In the genomic region with DNA sequence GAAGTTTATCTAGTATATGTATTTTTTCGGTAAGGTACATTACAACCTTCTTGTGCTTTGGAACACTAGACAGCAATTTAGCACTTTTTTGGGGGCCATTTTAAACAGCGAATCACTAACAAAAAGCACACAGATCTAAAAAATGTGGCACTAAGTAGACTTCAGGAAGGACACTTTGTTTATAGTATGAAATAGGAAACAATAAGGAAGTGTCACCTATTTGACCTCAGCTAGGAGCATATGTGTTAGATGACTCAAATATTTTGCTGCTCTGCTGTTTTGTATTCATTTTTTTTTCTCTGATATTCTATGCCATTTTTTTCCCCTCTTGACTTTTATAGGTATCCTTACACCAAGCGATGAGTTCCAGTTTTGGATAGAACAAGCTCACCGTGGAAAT, we compare ENCODE assay signal across 1 cellular context.
TF ChIP-seq lines count a peak whose summit lies in the region.

No MANE protein-coding gene starts in this region.

TF ChIP-seq in HCT116, 20 proteins besides CTCF, POLR2A, EP300 and RAD21 (continued from another document):
- TF ChIP-seq, protein P1, sequence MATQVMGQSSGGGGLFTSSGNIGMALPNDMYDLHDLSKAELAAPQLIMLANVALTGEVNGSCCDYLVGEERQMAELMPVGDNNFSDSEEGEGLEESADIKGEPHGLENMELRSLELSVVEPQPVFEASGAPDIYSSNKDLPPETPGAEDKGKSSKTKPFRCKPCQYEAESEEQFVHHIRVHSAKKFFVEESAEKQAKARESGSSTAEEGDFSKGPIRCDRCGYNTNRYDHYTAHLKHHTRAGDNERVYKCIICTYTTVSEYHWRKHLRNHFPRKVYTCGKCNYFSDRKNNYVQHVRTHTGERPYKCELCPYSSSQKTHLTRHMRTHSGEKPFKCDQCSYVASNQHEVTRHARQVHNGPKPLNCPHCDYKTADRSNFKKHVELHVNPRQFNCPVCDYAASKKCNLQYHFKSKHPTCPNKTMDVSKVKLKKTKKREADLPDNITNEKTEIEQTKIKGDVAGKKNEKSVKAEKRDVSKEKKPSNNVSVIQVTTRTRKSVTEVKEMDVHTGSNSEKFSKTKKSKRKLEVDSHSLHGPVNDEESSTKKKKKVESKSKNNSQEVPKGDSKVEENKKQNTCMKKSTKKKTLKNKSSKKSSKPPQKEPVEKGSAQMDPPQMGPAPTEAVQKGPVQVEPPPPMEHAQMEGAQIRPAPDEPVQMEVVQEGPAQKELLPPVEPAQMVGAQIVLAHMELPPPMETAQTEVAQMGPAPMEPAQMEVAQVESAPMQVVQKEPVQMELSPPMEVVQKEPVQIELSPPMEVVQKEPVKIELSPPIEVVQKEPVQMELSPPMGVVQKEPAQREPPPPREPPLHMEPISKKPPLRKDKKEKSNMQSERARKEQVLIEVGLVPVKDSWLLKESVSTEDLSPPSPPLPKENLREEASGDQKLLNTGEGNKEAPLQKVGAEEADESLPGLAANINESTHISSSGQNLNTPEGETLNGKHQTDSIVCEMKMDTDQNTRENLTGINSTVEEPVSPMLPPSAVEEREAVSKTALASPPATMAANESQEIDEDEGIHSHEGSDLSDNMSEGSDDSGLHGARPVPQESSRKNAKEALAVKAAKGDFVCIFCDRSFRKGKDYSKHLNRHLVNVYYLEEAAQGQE (IDR thresholded peaks at IDR 0.05; ENCODE audit: low read depth): no peak
- TF ChIP-seq CBX3 (IDR thresholded peaks at IDR 0.05; ENCODE audit: low read depth) (no peak), FOSL1 (IDR thresholded peaks at IDR 0.05; ENCODE audit: low read depth) (no peak), TCF7L2 (IDR thresholded peaks at IDR 0.05; ENCODE audit: borderline replicate concordance, extremely low read depth, insufficient read depth, insufficient read length) (no peak), MAX (IDR thresholded peaks at IDR 0.05) (no peak), CEBPB (IDR thresholded peaks at IDR 0.05; ENCODE audit: low read depth) (no peak), SRF (IDR thresholded peaks at IDR 0.05; ENCODE audit: low read depth) (no peak)
TF ChIP-seq in HCT116: peak in this region for 0.
